ENCODE assay signal across 7 cellular contexts in genomic region chr9:137606005-137606601, GRCh38. TPM values are rescaled to one million over a fixed set of nuclear protein-coding genes. Genes with fewer than 3 reads are reported as not detected.
DNase-seq lines count a peak whose midpoint lies in the region; FAIRE-seq lines count a peak whose summit lies in the region.
"Had no signal": no experiment of that assay in that cellular context is flagged by ENCODE, and none has a peak within 500 bp of the region (broad histone marks: within the 10 kb centered on the region; RNA-seq: fewer than 3 reads in every experiment).

No MANE protein-coding gene starts in this region.

- H3K27me3 ChIP-seq in MG63 (no peaks in the 10 kb centered on the region), esophagus (ENCODE audit: control insufficient read depth in 1 of 2, insufficient read depth in 2 of 2, low read length in 2 of 2) (no peaks in the 10 kb centered on the region), small intestine (ENCODE audit: control insufficient read depth in 2 of 2, insufficient read depth in 2 of 2, low read length in 2 of 2) (no peaks in the 10 kb centered on the region)

- no peaks in the 10 kb centered on the region for H3K9me3 ChIP-seq in MG63
- H3K9me3 ChIP-seq in esophagus (ENCODE audit: control insufficient read depth in 2 of 2, insufficient read depth in 1 of 2, low read depth in 1 of 2, low read length in 1 of 2): no peaks in the 10 kb centered on the region
- no peaks in the 10 kb centered on the region for H3K9me3 ChIP-seq in small intestine (ENCODE audit: control insufficient read depth, low read depth)

- 1 to 3% methylated on average over 46 to 57 of the region's 57 CpGs for WGBS in esophagus, 2 donors
- 0 to 4% (median 3%) methylated on average over 29 to 57 of the region's 57 CpGs for WGBS in small intestine, 3 donors

- H3K36me3 ChIP-seq in MG63: no peaks in the 10 kb centered on the region
- peaks cover 0 to 2% of the 10 kb centered on the region in 2 donors for H3K36me3 ChIP-seq in esophagus (ENCODE audit: control insufficient read depth in 2 of 2, insufficient read depth in 2 of 2, low read length in 1 of 2)
- H3K36me3 ChIP-seq in small intestine (ENCODE audit: control insufficient read depth in 2 of 2, insufficient read depth in 2 of 2, low read length in 2 of 2): no peaks in the 10 kb centered on the region

- H3K4me1 ChIP-seq in esophagus (ENCODE audit: control insufficient read depth in 2 of 2, insufficient read depth in 2 of 2, low read length in 1 of 2) (peaks cover 13 to 23% of the 10 kb centered on the region in 2 donors), small intestine (ENCODE audit: control insufficient read depth in 2 of 2, insufficient read depth in 1 of 2, low read depth in 1 of 2, low read length in 1 of 2) (peaks cover 3 to 5% of the 10 kb centered on the region in 2 donors)

- H3K4me3 ChIP-seq in MG63 (peak overlapping the region; percentile 51), esophagus (ENCODE audit: low read depth in 1 of 2, low read length in 2 of 2) (peak overlapping the region; percentile 79 to 89), small intestine (ENCODE audit: low read depth in 1 of 2, low read length in 2 of 2) (peak overlapping the region; percentile 79 to 92)

- FAIRE-seq in small intestine (lab: Jason Lieb, UNC): no peak
- FAIRE-seq: G401.6 had no signal

- DNase-seq in NCI-H2107 (lab: John Stamatoyannopoulos, UW) (peak; percentile 50), NCI-H2107 treated with DMSO at 0.1 percent for 48 hours (lab: John Stamatoyannopoulos, UW; ENCODE audit: unreplicated experiment) (no peak), MG63 (no peak), small intestine (peak; percentile 51), activated gamma-delta T cell treated with Interleukin-2 at 50 U/mL for 16 hours (no peak)

- peak overlapping the region; percentile 91 to 94 for H3K27ac ChIP-seq in esophagus (ENCODE audit: low read depth in 2 of 2, low read length in 1 of 2)
- H3K27ac ChIP-seq in small intestine (ENCODE audit: low read depth in 1 of 2, low read length in 1 of 2): peak overlapping the region; percentile 97 to 99

RNA-seq across cellular contexts. Expression of gene ARRDC1, which starts 0.6 kb away (rescaled TPM):
- total RNA-seq in MG63 (2014; rRNA removed; shearing (Covaris generic); ENCODE audit: low replicate concordance): 11.9 and 36.0 TPM in 2 replicates
- polyA plus RNA-seq in esophagus: 100 to 1,000 TPM in 1 of 2 donors, 10 to 100 TPM in 1; 68.5 to 207 TPM
- 100 to 1,000 TPM in 2 of 3 donors, 10 to 100 TPM in 1; 68.1 to 236 (median 179) TPM for polyA plus RNA-seq in small intestine

RNA-seq across cellular contexts. Expression of gene EHMT1, which starts 12.7 kb away (rescaled TPM):
- total RNA-seq in MG63 (2014; rRNA removed; shearing (Covaris generic); ENCODE audit: low replicate concordance): 64.5 and 157 TPM in 2 replicates
- polyA plus RNA-seq in esophagus (10 to 100 TPM; 26.6 to 42.3 TPM), small intestine (10 to 100 TPM; 37.0 to 53.9 (median 41.1) TPM)

RNA-seq across cellular contexts. Expression of gene ZMYND19, which starts 15.8 kb away (rescaled TPM):
- total RNA-seq in MG63 (2014; rRNA removed; shearing (Covaris generic); ENCODE audit: low replicate concordance): 19.0 and 33.8 TPM in 2 replicates
- 10 to 100 TPM; 25.9 to 33.2 TPM for polyA plus RNA-seq in esophagus
- 10 to 100 TPM; 14.1 to 17.7 (median 16.4) TPM for polyA plus RNA-seq in small intestine

RNA-seq across cellular contexts. Expression of gene DPH7, which starts 27.4 kb away (rescaled TPM):
- 28.8 and 69.1 TPM in 2 replicates for total RNA-seq in MG63 (2014; rRNA removed; shearing (Covaris generic); ENCODE audit: low replicate concordance)
- polyA plus RNA-seq in esophagus (10 to 100 TPM; 20.5 to 36.0 TPM), small intestine (10 to 100 TPM; 22.5 to 36.7 (median 32.2) TPM)

RNA-seq across cellular contexts. Expression of gene MRPL41, which starts 54.4 kb away (rescaled TPM):
- 57.4 and 62.2 TPM in 2 replicates for total RNA-seq in MG63 (2014; rRNA removed; shearing (Covaris generic); ENCODE audit: low replicate concordance)
- polyA plus RNA-seq in esophagus (10 to 100 TPM; 49.3 to 53.0 TPM), small intestine (100 to 1,000 TPM in 2 of 3 donors, 10 to 100 TPM in 1; 58.3 to 166 (median 159) TPM)

Comparison
In these comparisons a context has a peak if more than half of its experiments do, and no peak if none do; other contexts are left out.
1. DNase-seq: peak in NCI-H2107 (single experiment) and small intestine (single experiment); none in NCI-H2107 treated with DMSO at 0.1 percent for 48 hours (single experiment), MG63 (single experiment) and activated gamma-delta T cell treated with Interleukin-2 at 50 U/mL for 16 hours (single experiment).
2. Peak in every context shown above with its lines, with median percentiles within 50 percentile points of each other: H3K4me3 ChIP-seq.